In the genomic region with DNA sequence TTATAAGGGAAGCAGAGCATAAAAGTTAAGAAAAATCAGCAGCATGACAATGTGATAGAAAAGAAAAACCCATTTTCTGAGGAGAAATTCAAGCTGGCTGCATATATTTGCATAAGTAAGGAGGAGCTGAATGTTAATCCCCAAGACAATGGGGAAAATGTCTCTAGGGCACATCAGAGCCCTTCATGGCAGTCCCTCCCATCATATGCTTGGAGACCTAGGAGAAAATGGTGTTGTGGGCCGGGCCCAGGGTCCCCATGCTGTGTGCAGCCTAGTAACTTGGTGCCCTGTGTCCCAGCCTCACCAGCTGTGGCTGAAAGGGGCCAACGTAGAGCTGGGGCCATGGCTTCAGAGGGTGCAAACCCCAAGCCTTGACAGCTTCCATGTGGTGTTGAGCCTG, we compare ENCODE assay signal across 8 cellular contexts.
"Had no signal": no experiment of that assay in that cellular context is flagged by ENCODE, and none has a peak within 500 bp of the region (broad histone marks: within the 10 kb centered on the region; RNA-seq: fewer than 3 reads in every experiment).

No MANE protein-coding gene starts in this region.

- H3K4me2 ChIP-seq: GM23338 had no signal

- DNase-seq: GM23248, GOT3, H7, H9, HCEC 1CT, HFFc6 had no signal

- H3K4me1 Mint-ChIP-seq: GM23338 had no signal

- H3K4me3 ChIP-seq: GM23248, GM23338 had no signal

- ATAC-seq: GM23338, HCT116 had no signal

- H3K9ac ChIP-seq: GM23248 had no signal

- H3K9me3 Mint-ChIP-seq: HFFc6 had no signal

- H3K4me3 Mint-ChIP-seq: GM23338, H9, HFFc6 had no signal

- H3K27ac Mint-ChIP-seq: GM23338, H9, HFFc6 had no signal

- H2AFZ ChIP-seq: GM23248, GM23338 had no signal

- H3K27ac ChIP-seq: GM23248 had no signal
